ENCODE assay signal across 1 cellular context in genomic region chr1:3992103-3992556, GRCh38.
TF ChIP-seq lines count a peak whose summit lies in the region.

No MANE protein-coding gene starts in this region.

TF ChIP-seq in K562, 482 proteins besides CTCF, POLR2A, EP300 and RAD21 (continued from another document and continues in another):
- TF ChIP-seq, protein P1, sequence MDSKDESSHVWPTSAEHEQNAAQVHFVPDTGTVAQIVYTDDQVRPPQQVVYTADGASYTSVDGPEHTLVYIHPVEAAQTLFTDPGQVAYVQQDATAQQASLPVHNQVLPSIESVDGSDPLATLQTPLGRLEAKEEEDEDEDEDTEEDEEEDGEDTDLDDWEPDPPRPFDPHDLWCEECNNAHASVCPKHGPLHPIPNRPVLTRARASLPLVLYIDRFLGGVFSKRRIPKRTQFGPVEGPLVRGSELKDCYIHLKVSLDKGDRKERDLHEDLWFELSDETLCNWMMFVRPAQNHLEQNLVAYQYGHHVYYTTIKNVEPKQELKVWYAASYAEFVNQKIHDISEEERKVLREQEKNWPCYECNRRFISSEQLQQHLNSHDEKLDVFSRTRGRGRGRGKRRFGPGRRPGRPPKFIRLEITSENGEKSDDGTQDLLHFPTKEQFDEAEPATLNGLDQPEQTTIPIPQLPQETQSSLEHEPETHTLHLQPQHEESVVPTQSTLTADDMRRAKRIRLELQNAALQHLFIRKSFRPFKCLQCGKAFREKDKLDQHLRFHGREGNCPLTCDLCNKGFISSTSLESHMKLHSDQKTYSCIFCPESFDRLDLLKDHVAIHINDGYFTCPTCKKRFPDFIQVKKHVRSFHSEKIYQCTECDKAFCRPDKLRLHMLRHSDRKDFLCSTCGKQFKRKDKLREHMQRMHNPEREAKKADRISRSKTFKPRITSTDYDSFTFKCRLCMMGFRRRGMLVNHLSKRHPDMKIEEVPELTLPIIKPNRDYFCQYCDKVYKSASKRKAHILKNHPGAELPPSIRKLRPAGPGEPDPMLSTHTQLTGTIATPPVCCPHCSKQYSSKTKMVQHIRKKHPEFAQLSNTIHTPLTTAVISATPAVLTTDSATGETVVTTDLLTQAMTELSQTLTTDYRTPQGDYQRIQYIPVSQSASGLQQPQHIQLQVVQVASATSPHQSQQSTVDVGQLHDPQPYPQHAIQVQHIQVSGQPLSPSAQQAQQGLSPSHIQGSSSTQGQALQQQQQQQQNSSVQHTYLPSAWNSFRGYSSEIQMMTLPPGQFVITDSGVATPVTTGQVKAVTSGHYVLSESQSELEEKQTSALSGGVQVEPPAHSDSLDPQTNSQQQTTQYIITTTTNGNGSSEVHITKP (IDR thresholded peaks at IDR 0.05; ENCODE audit: partially characterized antibody), result no peak
- no peak for TF ChIP-seq FOXP4 (CRISPR knock-in tag; IDR thresholded peaks at IDR 0.05; ENCODE audit: borderline replicate concordance)
- TF ChIP-seq ELF2 (CRISPR knock-in tag; IDR thresholded peaks at IDR 0.05), result no peak
- TF ChIP-seq, protein P2, sequence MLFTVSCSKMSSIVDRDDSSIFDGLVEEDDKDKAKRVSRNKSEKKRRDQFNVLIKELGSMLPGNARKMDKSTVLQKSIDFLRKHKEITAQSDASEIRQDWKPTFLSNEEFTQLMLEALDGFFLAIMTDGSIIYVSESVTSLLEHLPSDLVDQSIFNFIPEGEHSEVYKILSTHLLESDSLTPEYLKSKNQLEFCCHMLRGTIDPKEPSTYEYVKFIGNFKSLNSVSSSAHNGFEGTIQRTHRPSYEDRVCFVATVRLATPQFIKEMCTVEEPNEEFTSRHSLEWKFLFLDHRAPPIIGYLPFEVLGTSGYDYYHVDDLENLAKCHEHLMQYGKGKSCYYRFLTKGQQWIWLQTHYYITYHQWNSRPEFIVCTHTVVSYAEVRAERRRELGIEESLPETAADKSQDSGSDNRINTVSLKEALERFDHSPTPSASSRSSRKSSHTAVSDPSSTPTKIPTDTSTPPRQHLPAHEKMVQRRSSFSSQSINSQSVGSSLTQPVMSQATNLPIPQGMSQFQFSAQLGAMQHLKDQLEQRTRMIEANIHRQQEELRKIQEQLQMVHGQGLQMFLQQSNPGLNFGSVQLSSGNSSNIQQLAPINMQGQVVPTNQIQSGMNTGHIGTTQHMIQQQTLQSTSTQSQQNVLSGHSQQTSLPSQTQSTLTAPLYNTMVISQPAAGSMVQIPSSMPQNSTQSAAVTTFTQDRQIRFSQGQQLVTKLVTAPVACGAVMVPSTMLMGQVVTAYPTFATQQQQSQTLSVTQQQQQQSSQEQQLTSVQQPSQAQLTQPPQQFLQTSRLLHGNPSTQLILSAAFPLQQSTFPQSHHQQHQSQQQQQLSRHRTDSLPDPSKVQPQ (CRISPR knock-in tag; IDR thresholded peaks at IDR 0.05; ENCODE audit: borderline replicate concordance), result no peak
- TF ChIP-seq MNT (conservative IDR thresholded peaks at IDR 0.05), result no peak
- TF ChIP-seq HOXB6 (CRISPR knock-in tag; IDR thresholded peaks at IDR 0.05; ENCODE audit: borderline replicate concordance), result no peak
- TF ChIP-seq ZNF217 (CRISPR knock-in tag; IDR thresholded peaks at IDR 0.05), result no peak
- no peak for TF ChIP-seq BCL6 (CRISPR knock-in tag; IDR thresholded peaks at IDR 0.05)
- TF ChIP-seq, protein P3, sequence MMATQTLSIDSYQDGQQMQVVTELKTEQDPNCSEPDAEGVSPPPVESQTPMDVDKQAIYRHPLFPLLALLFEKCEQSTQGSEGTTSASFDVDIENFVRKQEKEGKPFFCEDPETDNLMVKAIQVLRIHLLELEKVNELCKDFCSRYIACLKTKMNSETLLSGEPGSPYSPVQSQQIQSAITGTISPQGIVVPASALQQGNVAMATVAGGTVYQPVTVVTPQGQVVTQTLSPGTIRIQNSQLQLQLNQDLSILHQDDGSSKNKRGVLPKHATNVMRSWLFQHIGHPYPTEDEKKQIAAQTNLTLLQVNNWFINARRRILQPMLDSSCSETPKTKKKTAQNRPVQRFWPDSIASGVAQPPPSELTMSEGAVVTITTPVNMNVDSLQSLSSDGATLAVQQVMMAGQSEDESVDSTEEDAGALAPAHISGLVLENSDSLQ (IDR thresholded peaks at IDR 0.05), result peak; percentile 18; the same call in 1 of the 2 replicates
- TF ChIP-seq DLX4 (CRISPR knock-in tag; IDR thresholded peaks at IDR 0.05), result no peak
- no peak for TF ChIP-seq PYGO2 (tag; IDR thresholded peaks at IDR 0.05)
- TF ChIP-seq ZNF76 (CRISPR knock-in tag; IDR thresholded peaks at IDR 0.05; ENCODE audit: borderline replicate concordance), result no peak
- TF ChIP-seq ZNF644 (tag; IDR thresholded peaks at IDR 0.05; ENCODE audit: low read depth), result no peak
- TF ChIP-seq ZKSCAN8 (CRISPR knock-in tag; IDR thresholded peaks at IDR 0.05), result no peak
- TF ChIP-seq ARID4B (CRISPR knock-in tag; IDR thresholded peaks at IDR 0.05), result no peak
- no peak for TF ChIP-seq HIVEP1 (CRISPR knock-in tag; IDR thresholded peaks at IDR 0.05)
- no peak for TF ChIP-seq ZNF143 (CRISPR knock-in tag; IDR thresholded peaks at IDR 0.05)
- no peak for TF ChIP-seq GTF2F1 (IDR thresholded peaks at IDR 0.05; ENCODE audit: low read depth, low read length)
- peak in 1 of 2 experiments; percentile 20; a peak in 1 of 3 replicates for TF ChIP-seq CBX3 (IDR thresholded peaks at IDR 0.05; ENCODE audit: borderline replicate concordance in 1 of 2, low read length in 2 of 2)
- TF ChIP-seq FIP1L1 (IDR thresholded peaks at IDR 0.05; ENCODE audit: low read depth, low read length, poor library complexity, severe bottlenecking), result no peak
- TF ChIP-seq STAT5B (CRISPR knock-in tag; IDR thresholded peaks at IDR 0.05), result no peak
- no peak for TF ChIP-seq MXD1 (CRISPR knock-in tag; IDR thresholded peaks at IDR 0.05; ENCODE audit: borderline replicate concordance, poor library complexity, severe bottlenecking)
- TF ChIP-seq COPS2 (conservative IDR thresholded peaks at IDR 0.05), result no peak
- TF ChIP-seq HLTF (IDR thresholded peaks at IDR 0.05), result peak; percentile 68; the same call in 1 of the 2 replicates
- peak; percentile 88 for TF ChIP-seq ATF1 (CRISPR knock-in tag; IDR thresholded peaks at IDR 0.05)
- peak; percentile 99 for TF ChIP-seq ATF1 (tag; IDR thresholded peaks at IDR 0.05)
- TF ChIP-seq MYNN (IDR thresholded peaks at IDR 0.05), result no peak
- no peak for TF ChIP-seq MYNN (CRISPR knock-in tag; IDR thresholded peaks at IDR 0.05)
- no peak for TF ChIP-seq RUNX1 (IDR thresholded peaks at IDR 0.05; ENCODE audit: low read depth)
- TF ChIP-seq TAF7 (tag; IDR thresholded peaks at IDR 0.05), result no peak
- TF ChIP-seq, protein P4, sequence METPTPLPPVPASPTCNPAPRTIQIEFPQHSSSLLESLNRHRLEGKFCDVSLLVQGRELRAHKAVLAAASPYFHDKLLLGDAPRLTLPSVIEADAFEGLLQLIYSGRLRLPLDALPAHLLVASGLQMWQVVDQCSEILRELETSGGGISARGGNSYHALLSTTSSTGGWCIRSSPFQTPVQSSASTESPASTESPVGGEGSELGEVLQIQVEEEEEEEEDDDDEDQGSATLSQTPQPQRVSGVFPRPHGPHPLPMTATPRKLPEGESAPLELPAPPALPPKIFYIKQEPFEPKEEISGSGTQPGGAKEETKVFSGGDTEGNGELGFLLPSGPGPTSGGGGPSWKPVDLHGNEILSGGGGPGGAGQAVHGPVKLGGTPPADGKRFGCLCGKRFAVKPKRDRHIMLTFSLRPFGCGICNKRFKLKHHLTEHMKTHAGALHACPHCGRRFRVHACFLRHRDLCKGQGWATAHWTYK (CRISPR knock-in tag; IDR thresholded peaks at IDR 0.05), result no peak
- TF ChIP-seq ZBTB12 (CRISPR knock-in tag; IDR thresholded peaks at IDR 0.05), result peak; percentile 92
- TF ChIP-seq, protein P5, sequence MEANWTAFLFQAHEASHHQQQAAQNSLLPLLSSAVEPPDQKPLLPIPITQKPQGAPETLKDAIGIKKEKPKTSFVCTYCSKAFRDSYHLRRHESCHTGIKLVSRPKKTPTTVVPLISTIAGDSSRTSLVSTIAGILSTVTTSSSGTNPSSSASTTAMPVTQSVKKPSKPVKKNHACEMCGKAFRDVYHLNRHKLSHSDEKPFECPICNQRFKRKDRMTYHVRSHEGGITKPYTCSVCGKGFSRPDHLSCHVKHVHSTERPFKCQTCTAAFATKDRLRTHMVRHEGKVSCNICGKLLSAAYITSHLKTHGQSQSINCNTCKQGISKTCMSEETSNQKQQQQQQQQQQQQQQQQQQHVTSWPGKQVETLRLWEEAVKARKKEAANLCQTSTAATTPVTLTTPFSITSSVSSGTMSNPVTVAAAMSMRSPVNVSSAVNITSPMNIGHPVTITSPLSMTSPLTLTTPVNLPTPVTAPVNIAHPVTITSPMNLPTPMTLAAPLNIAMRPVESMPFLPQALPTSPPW (CRISPR knock-in tag; IDR thresholded peaks at IDR 0.05), result no peak
- TF ChIP-seq, protein P6, sequence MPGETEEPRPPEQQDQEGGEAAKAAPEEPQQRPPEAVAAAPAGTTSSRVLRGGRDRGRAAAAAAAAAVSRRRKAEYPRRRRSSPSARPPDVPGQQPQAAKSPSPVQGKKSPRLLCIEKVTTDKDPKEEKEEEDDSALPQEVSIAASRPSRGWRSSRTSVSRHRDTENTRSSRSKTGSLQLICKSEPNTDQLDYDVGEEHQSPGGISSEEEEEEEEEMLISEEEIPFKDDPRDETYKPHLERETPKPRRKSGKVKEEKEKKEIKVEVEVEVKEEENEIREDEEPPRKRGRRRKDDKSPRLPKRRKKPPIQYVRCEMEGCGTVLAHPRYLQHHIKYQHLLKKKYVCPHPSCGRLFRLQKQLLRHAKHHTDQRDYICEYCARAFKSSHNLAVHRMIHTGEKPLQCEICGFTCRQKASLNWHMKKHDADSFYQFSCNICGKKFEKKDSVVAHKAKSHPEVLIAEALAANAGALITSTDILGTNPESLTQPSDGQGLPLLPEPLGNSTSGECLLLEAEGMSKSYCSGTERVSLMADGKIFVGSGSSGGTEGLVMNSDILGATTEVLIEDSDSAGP (CRISPR knock-in tag; IDR thresholded peaks at IDR 0.05), result no peak
- TF ChIP-seq NFE2L1 (tag; IDR thresholded peaks at IDR 0.05; ENCODE audit: borderline replicate concordance, low read depth), result no peak
- no peak for TF ChIP-seq ZNF324 (CRISPR knock-in tag; IDR thresholded peaks at IDR 0.05)
